ENCODE assay signal across 26 cellular contexts in genomic region chr3:171150945-171151344, GRCh38.
"Had no signal": no experiment of that assay in that cellular context is flagged by ENCODE, and none has a peak within 500 bp of the region (broad histone marks: within the 10 kb centered on the region; RNA-seq: fewer than 3 reads in every experiment).

No MANE protein-coding gene starts in this region.

- FAIRE-seq: keratinocyte had no signal

- H3K27me3 Mint-ChIP-seq: dendritic cell treated with granulocyte-macrophage colony-stimulating factor and Interleukin-4, amounts not matched to agents 40 ng/mL and 50 ng/mL, for 4 days; naive B cell had no signal

- H3K9me3 Mint-ChIP-seq: dendritic cell treated with granulocyte-macrophage colony-stimulating factor and Interleukin-4, amounts not matched to agents 40 ng/mL and 50 ng/mL, for 4 days; mesothelial cell of epicardium; naive B cell had no signal

- H3K27ac ChIP-seq: colonic mucosa, epithelial cell of prostate, esophagus squamous epithelium, gastrocnemius medialis, heart right ventricle, left lung, lower lobe of right lung had no signal

- H3K36me3 ChIP-seq: colonic mucosa, esophagus squamous epithelium, left lung had no signal

- H3K27me3 ChIP-seq: colonic mucosa, dorsolateral prefrontal cortex, esophagus squamous epithelium, gastrocnemius medialis, heart right ventricle, left lung had no signal

- H3K27ac Mint-ChIP-seq: dendritic cell treated with granulocyte-macrophage colony-stimulating factor and Interleukin-4, amounts not matched to agents 40 ng/mL and 50 ng/mL, for 4 days; mesothelial cell of epicardium had no signal

- H3K4me1 Mint-ChIP-seq: naive B cell had no signal

- H3K4me3 ChIP-seq: colonic mucosa, dorsolateral prefrontal cortex, esophagus squamous epithelium, gastrocnemius medialis, heart right ventricle, left lung, lower lobe of right lung, mucosa of descending colon had no signal

- H3K9me3 ChIP-seq: colonic mucosa, esophagus squamous epithelium, gastrocnemius medialis, heart right ventricle, left lung, lower lobe of right lung, mucosa of descending colon had no signal

- H3K4me3 Mint-ChIP-seq: dendritic cell treated with granulocyte-macrophage colony-stimulating factor and Interleukin-4, amounts not matched to agents 40 ng/mL and 50 ng/mL, for 4 days; mesothelial cell of epicardium; naive B cell had no signal

- ATAC-seq: esophagus mucosa, gastrocnemius medialis, heart right ventricle, left cardiac atrium, left lung, left ventricle myocardium superior, lower lobe of right lung, mucosa of descending colon had no signal

- H3K4me1 ChIP-seq: colonic mucosa, gastrocnemius medialis, left lung had no signal

- H3K36me3 Mint-ChIP-seq: naive B cell had no signal

- DNase-seq: colonic mucosa; cortex of kidney; dorsolateral prefrontal cortex; effector CD4-positive, alpha-beta T cell; effector memory CD4-positive, alpha-beta T cell; erythroblast; esophagus squamous epithelium; foreskin fibroblast; foreskin melanocyte; gastrocnemius medialis; glutamatergic neuron; head of caudate nucleus; heart right ventricle; hippocampal formation; left cardiac atrium; left lung; left ventricle myocardium superior; lower lobe of right lung; mesenchymal stem cell; mucosa of descending colon; naive B cell had no signal
